ENCODE assay signal across 9 cellular contexts in genomic region chr2:42098571-42099430, GRCh38. TPM values are rescaled to one million over a fixed set of nuclear protein-coding genes. Genes with fewer than 3 reads are reported as not detected.
DNase-seq lines count a peak whose midpoint lies in the region; ATAC-seq and TF ChIP-seq lines count a peak whose summit lies in the region.
"Had no signal": no experiment of that assay in that cellular context is flagged by ENCODE, and none has a peak within 500 bp of the region (broad histone marks: within the 10 kb centered on the region; RNA-seq: fewer than 3 reads in every experiment).

No MANE protein-coding gene starts in this region.

- H3K27ac ChIP-seq in CD8-positive, alpha-beta memory T cell (ENCODE audit: low read depth, low read length): no peak overlapping the region
- H3K27ac ChIP-seq in OCI-LY7 (ENCODE audit: low read depth, low read length, poor library complexity, severe bottlenecking) (no peak overlapping the region), psoas muscle (peak overlapping the region; percentile 54)

- H3K4me1 ChIP-seq in CD8-positive, alpha-beta memory T cell (ENCODE audit: insufficient read depth, low read length): peaks cover 55% of the 10 kb centered on the region
- H3K4me1 ChIP-seq in OCI-LY7 (ENCODE audit: insufficient read depth, low read length, poor library complexity, severe bottlenecking): peaks cover 42% of the 10 kb centered on the region
- peaks cover 11% of the 10 kb centered on the region for H3K4me1 ChIP-seq in psoas muscle

- no peaks in the 10 kb centered on the region for H4K20me1 ChIP-seq in OCI-LY7 (ENCODE audit: insufficient read depth, low read length)

- H3K36me3 Mint-ChIP-seq in CD8-positive, alpha-beta memory T cell: no peaks in the 10 kb centered on the region

- POLR2A ChIA-PET in CD8-positive, alpha-beta memory T cell (lab: Charles Lee): interaction anchor here (1.4 to 1.9 kb wide), 3 partner anchors 30 to 37 kb away, joined by 3 to 13 read pairs (median 8); no protein-coding TSS in a partner anchor
- POLR2A ChIA-PET in OCI-LY7 (lab: Charles Lee): interaction anchor here (0.6 kb wide), 1 partner anchor 261 kb away, joined by 5 read pairs; no protein-coding TSS in a partner anchor

- peak overlapping the region in 6 of 7 donors; percentile 28 to 80 (median 68) for H3K4me3 Mint-ChIP-seq in CD8-positive, alpha-beta memory T cell

- peaks cover 47 to 55% (median 49%) of the 10 kb centered on the region in 3 donors for H3K4me1 Mint-ChIP-seq in CD8-positive, alpha-beta memory T cell

- WGBS in psoas muscle, 3 donors: 43 to 50% (median 45%) methylated on average over 9 of the region's 9 CpGs

- H3K4me3 ChIP-seq in CD8-positive, alpha-beta memory T cell (ENCODE audit: low read length): no peak overlapping the region
- no peak overlapping the region for H3K4me3 ChIP-seq in OCI-LY7 (ENCODE audit: low read depth, low read length, poor library complexity, severe bottlenecking)
- H3K4me3 ChIP-seq in psoas muscle: no peak overlapping the region

- no peaks in the 10 kb centered on the region for H3K9me2 ChIP-seq in OCI-LY7 (ENCODE audit: insufficient read depth, low read length)

- TF ChIP-seq CTCF in OCI-LY7 (conservative IDR thresholded peaks at IDR 0.05; ENCODE audit: low read length) (no peak), psoas muscle (IDR thresholded peaks at IDR 0.05) (no peak)

- no peaks in the 10 kb centered on the region for H3K9me3 ChIP-seq in CD8-positive, alpha-beta memory T cell (ENCODE audit: low read length)
- H3K9me3 ChIP-seq in OCI-LY7 (ENCODE audit: low read length): 0 out of 2 replicates have a peak, but pooled peaks cover 11% of the 10 kb centered on the region
- no peaks in the 10 kb centered on the region for H3K9me3 ChIP-seq in psoas muscle

- H3K79me2 ChIP-seq in OCI-LY7 (ENCODE audit: insufficient read depth, low read depth, low read length): no peaks in the 10 kb centered on the region

- intact Hi-C loops in OCI-LY7 (cut with micrococcal nuclease; ENCODE audit: unreplicated experiment): loop anchor here (1.0 to 5.0 kb wide), 2 partner anchors 34 to 264 kb away; partner anchors contain the start of gene COX7A2L
- intact Hi-C loops in psoas muscle (cut with DNase I): loop anchor here (5.0 kb wide), 2 partner anchors 98 to 138 kb away; no protein-coding TSS in a partner anchor

- H3K27me3 Mint-ChIP-seq in CD8-positive, alpha-beta memory T cell: peaks cover 0 to 2% of the 10 kb centered on the region in 2 donors

- no peak overlapping the region for H2AFZ ChIP-seq in OCI-LY7 (ENCODE audit: low read length)

- in situ Hi-C loops in G401 (cut with HindIII; ENCODE audit: low sequenced_read_pairs): loop anchor here (25.0 kb wide), 1 partner anchor 236 kb away; no protein-coding TSS in a partner anchor

- DNase-seq in CD8-positive, alpha-beta memory T cell: peak in 1 of 5 donors; percentile 31
- peak; percentile 35 for DNase-seq in OCI-LY7 (ENCODE audit: low spot score)
- DNase-seq in fibroblast of peridontal ligament (ENCODE audit: extremely low read depth): peak; percentile 12
- peak in 1 of 2 donors; percentile 47 for DNase-seq in psoas muscle
- no peak for DNase-seq in superior temporal gyrus (ENCODE audit: extremely low spot score)
- no peak for DNase-seq in G401 (ENCODE audit: low spot score)
- no peak for DNase-seq in NCI-H524 treated with DMSO at 0.1 percent for 48 hours (lab: John Stamatoyannopoulos, UW)
- DNase-seq: NCI-H187 had no signal

- no peaks in the 10 kb centered on the region for H3K27me3 ChIP-seq in CD8-positive, alpha-beta memory T cell (ENCODE audit: insufficient read depth, low read length, poor library complexity, severe bottlenecking)
- H3K27me3 ChIP-seq in psoas muscle (ENCODE audit: insufficient read depth in 3 of 3, low read length in 2 of 3): no peaks in the 10 kb centered on the region

- peak overlapping the region; percentile 51 to 99 (median 95) for H3K27ac Mint-ChIP-seq in CD8-positive, alpha-beta memory T cell

- BruUV-seq in OCI-LY7 (replicated peaks; lab: Mats Ljungman, UMichigan): no TSS peak

- no peaks in the 10 kb centered on the region for H3K36me3 ChIP-seq in CD8-positive, alpha-beta memory T cell (ENCODE audit: insufficient read depth, low read length)
- H3K36me3 ChIP-seq in OCI-LY7 (ENCODE audit: insufficient read depth, low read length) (no peaks in the 10 kb centered on the region; the same call in 1 of the 2 replicates), psoas muscle (ENCODE audit: insufficient read depth in 1 of 2, low read depth in 1 of 2) (no peaks in the 10 kb centered on the region)

- ATAC-seq in psoas muscle: no peak
- ATAC-seq in HG02623 (IDR thresholded peaks at IDR 0.05; ENCODE audit: unreplicated experiment): no peak

- peaks cover 0 to 2% (median 0%) of the 10 kb centered on the region in 5 donors for H3K9me3 Mint-ChIP-seq in CD8-positive, alpha-beta memory T cell

- CTCF ChIA-PET in CD8-positive, alpha-beta memory T cell (lab: Charles Lee): interaction anchor here (1.2 to 7.5 kb wide), 10 partner anchors 12 to 230 kb away, joined by 3 to 63 read pairs (median 8); no protein-coding TSS in a partner anchor
- CTCF ChIA-PET in OCI-LY7 (lab: Charles Lee; ENCODE audit: unreplicated experiment): no interaction called here

- H3K4me2 ChIP-seq in OCI-LY7 (ENCODE audit: low read length): peak overlapping the region; percentile 50

RNA-seq across cellular contexts. Expression of gene PKDCC, which starts 51.0 kb away (rescaled TPM):
- under 1 TPM in 1 of 2 experiments, not detected in 1; 0.28 TPM for total RNA-seq in CD8-positive, alpha-beta memory T cell
- polyA plus RNA-seq in CD8-positive, alpha-beta memory T cell: 0.78 TPM
- not detected in 2 replicates for total RNA-seq in OCI-LY7 (2014; rRNA removed; shearing (Covaris generic))
- total RNA-seq in OCI-LY7 (2022) (not detected in 2 replicates), psoas muscle (100 to 1,000 TPM in 2 of 4 donors, 10 to 100 TPM in 2; 45.6 to 159 (median 111) TPM)
- polyA plus RNA-seq in psoas muscle: 100 to 1,000 TPM in 2 of 3 donors, 10 to 100 TPM in 1; 76.1 to 209 (median 186) TPM
- total RNA-seq in G401 (2014; rRNA removed; shearing (Covaris generic)): 36.9 and 37.4 TPM in 2 replicates

Comparison
In these comparisons a context has a peak if more than half of its experiments do, and no peak if none do; other contexts are left out.
1. DNase-seq: peak in OCI-LY7 (single experiment) and fibroblast of peridontal ligament (single experiment); none in superior temporal gyrus (single experiment), G401 (single experiment) and NCI-H524 treated with DMSO at 0.1 percent for 48 hours (single experiment).
2. RNA of gene PKDCC, which starts 51.0 kb away (total RNA-seq): 45.6 to 159 TPM in psoas muscle and 36.9 to 37.4 TPM in G401; 0.28 TPM in CD8-positive, alpha-beta memory T cell and not detected in OCI-LY7; every median in the first group is over 10 times any median in the second.